ENCODE assay signal across 17 cellular contexts in genomic region chr7:3027005-3027404, GRCh38. TPM values are rescaled to one million over a fixed set of nuclear protein-coding genes. Genes with fewer than 3 reads are reported as not detected.
DNase-seq lines count a peak whose midpoint lies in the region; ATAC-seq and TF ChIP-seq lines count a peak whose summit lies in the region.
"Had no signal": no experiment of that assay in that cellular context is flagged by ENCODE, and none has a peak within 500 bp of the region (broad histone marks: within the 10 kb centered on the region; RNA-seq: fewer than 3 reads in every experiment).

No MANE protein-coding gene starts in this region.

- no TSS peak for BruUV-seq in MCF 10A (replicated peaks; lab: Mats Ljungman, UMichigan)

- no peaks in the 10 kb centered on the region for H3K36me3 Mint-ChIP-seq in MCF 10A (ENCODE audit: insufficient read depth, unreplicated experiment)
- H3K36me3 Mint-ChIP-seq in natural killer cell, result peaks cover 9% of the 10 kb centered on the region

- H3K4me1 Mint-ChIP-seq in MCF 10A (ENCODE audit: insufficient read depth, unreplicated experiment) (no peaks in the 10 kb centered on the region), natural killer cell (peaks cover 59 to 77% of the 10 kb centered on the region in 2 donors)

- TF ChIP-seq CTCF in MCF 10A (IDR thresholded peaks at IDR 0.05; ENCODE audit: unreplicated experiment) (no peak), natural killer cell (IDR thresholded peaks at IDR 0.05) (no peak)

- POLR2A ChIA-PET in MCF 10A (lab: Yijun Ruan, JAX), result no interaction called here

- ATAC-seq in natural killer cell (peak in 2 of 3 donors; percentile 25 to 34), HG03108 (IDR thresholded peaks at IDR 0.05; ENCODE audit: unreplicated experiment) (no peak)
- ATAC-seq: activated CD4-positive, CD25-positive, alpha-beta regulatory T cell treated with anti-CD3 and anti-CD28 coated beads, Interleukin-2, amount 50 U/mL, for 24 hours; right lobe of liver had no signal

- CTCF ChIA-PET in MCF 10A (lab: Yijun Ruan, JAX), result no interaction called here

- no peak overlapping the region for H3K4me3 Mint-ChIP-seq in MCF 10A (ENCODE audit: unreplicated experiment)
- H3K4me3 Mint-ChIP-seq in natural killer cell, result peak overlapping the region; percentile 72

- intact Hi-C loops in MCF 10A (cut with micrococcal nuclease) (no loop called here), natural killer cell (cut with micrococcal nuclease) (loop anchor here (5.0 kb wide), 1 partner anchor 45 kb away; no protein-coding TSS in a partner anchor)

- H3K9me3 Mint-ChIP-seq in MCF 10A (ENCODE audit: unreplicated experiment) (peaks cover 6% of the 10 kb centered on the region), natural killer cell (no peaks in the 10 kb centered on the region)

- H3K27me3 Mint-ChIP-seq in MCF 10A (ENCODE audit: insufficient read depth, unreplicated experiment), result no peaks in the 10 kb centered on the region
- H3K27me3 Mint-ChIP-seq in natural killer cell (ENCODE audit: low read depth in 2 of 2), result no peaks in the 10 kb centered on the region

- DNase-seq in DMS 273 (lab: John Stamatoyannopoulos, UW; ENCODE audit: unreplicated experiment) (peak; percentile 87), NCI-H2171 treated with DMSO at 0.1 percent for 48 hours (lab: John Stamatoyannopoulos, UW) (peak; percentile 95), MCF 10A (ENCODE audit: unreplicated experiment) (no peak), natural killer cell (peak; percentile 17), NCI-H1930 (lab: John Stamatoyannopoulos, UW) (no peak), iPS-NIHi7 (ENCODE audit: extremely low spot score) (no peak), NCI-H187 treated with DMSO at 0.1 percent for 48 hours (lab: John Stamatoyannopoulos, UW) (no peak)
- DNase-seq: erythroblast, GF-D8, heart left ventricle, left cardiac atrium, NCI-H2081, substantia nigra, SW 1271 had no signal

- H3K27ac Mint-ChIP-seq in MCF 10A (ENCODE audit: low read depth, unreplicated experiment) (peak overlapping the region; percentile 59), natural killer cell (peak overlapping the region; percentile 92 to 95)

RNA-seq across cellular contexts. Expression of gene CARD11, which starts 16.7 kb away (rescaled TPM):
- total RNA-seq in MCF 10A (2022) (not detected in 2 replicates), natural killer cell (100 to 1,000 TPM; 196 to 233 (median 199) TPM)

Comparison
In these comparisons a context has a peak if more than half of its experiments do, and no peak if none do; other contexts are left out.
1. DNase-seq: peak in DMS 273 (single experiment), NCI-H2171 treated with DMSO at 0.1 percent for 48 hours (single experiment) and natural killer cell (single experiment); none in MCF 10A (single experiment), NCI-H1930 (0 of 2), iPS-NIHi7 (single experiment) and NCI-H187 treated with DMSO at 0.1 percent for 48 hours (single experiment).
2. RNA of gene CARD11, which starts 16.7 kb away (total RNA-seq): 196 to 233 TPM in natural killer cell; not detected in MCF 10A; every median in the first group is over 100 times any median in the second.